ENCODE assay signal across 24 cellular contexts in the genomic region with DNA sequence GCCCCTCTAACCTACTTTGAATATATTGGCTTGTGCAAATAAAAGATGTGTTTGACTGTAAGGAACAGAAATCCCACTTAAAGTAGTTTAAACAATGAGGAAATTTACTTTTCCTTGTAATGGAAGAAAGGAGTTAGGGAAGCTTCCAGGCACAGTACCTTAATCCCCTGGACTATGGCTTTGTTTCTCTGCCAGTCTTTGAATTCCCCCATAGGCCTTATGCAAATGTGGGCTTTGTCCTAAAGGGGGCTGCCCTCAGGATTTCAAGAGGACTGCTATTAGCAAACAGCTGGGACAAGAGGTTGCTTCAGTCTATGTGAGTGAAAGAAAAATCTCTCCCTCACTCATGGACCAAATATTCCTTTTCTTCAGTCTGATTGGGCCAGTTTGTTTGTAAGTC.
"Had no signal": no experiment of that assay in that cellular context is flagged by ENCODE, and none has a peak within 500 bp of the region (broad histone marks: within the 10 kb centered on the region; RNA-seq: fewer than 3 reads in every experiment).

No MANE protein-coding gene starts in this region.

- DNase-seq: activated CD4-positive, alpha-beta memory T cell treated with anti-CD3 and anti-CD28 coated beads for 36 hours; activated CD4-positive, alpha-beta T cell treated with anti-CD3 and anti-CD28 coated beads for 4 hours; activated CD4-positive, CD25-positive, alpha-beta regulatory T cell; activated naive CD4-positive, alpha-beta T cell treated with Interleukin-2 at 50 U/mL for 16 hours; activated naive CD8-positive, alpha-beta T cell treated with anti-CD3 and anti-CD28 coated beads, Interleukin-2, amount 10 ng/mL, durations not matched to agents 7 days and 5 days; activated T-cell treated with anti-CD3 and anti-CD28 coated beads, Interleukin-2, amount 50 U/mL, for 48 hours; amniotic stem cell; cerebellar nuclear complex; foreskin fibroblast; heart right ventricle; islet precursor cell; left cardiac atrium; mesenchymal stem cell; mucosa of descending colon; nephron progenitor cell; occipital lobe; right lobe of liver; stimulated activated CD4-positive, alpha-beta T cell treated with anti-CD3 and anti-CD28 coated beads, Interleukin-2, amount 100 ng/mL, for 24 hours; stimulated activated naive CD8-positive, alpha-beta T cell treated with anti-CD3 and anti-CD28 coated beads, Interleukin-15, amount 100 ng/mL, for 72 hours; T-helper 17 cell; tibial artery had no signal

- H3K9me3 ChIP-seq: heart right ventricle, mucosa of descending colon, right lobe of liver, tibial artery had no signal

- H3K27ac Mint-ChIP-seq: activated CD4-positive, alpha-beta memory T cell treated with anti-CD3 and anti-CD28 coated beads for 36 hours; activated naive CD8-positive, alpha-beta T cell treated with anti-CD3 and anti-CD28 coated beads, Interleukin-2, amount 10 ng/mL, durations not matched to agents 7 days and 5 days; nephron progenitor cell; stimulated activated effector memory CD8-positive, alpha-beta T cell treated with anti-CD3 and anti-CD28 coated beads, Interleukin-12 subunit alpha, Interleukin-12 subunit beta, amount 100 ng/mL, for 72 hours; stimulated activated naive CD8-positive, alpha-beta T cell treated with anti-CD3 and anti-CD28 coated beads, Interleukin-15, amount 100 ng/mL, for 72 hours; T-helper 17 cell had no signal

- H3K4me1 ChIP-seq: heart right ventricle, right lobe of liver, tibial artery had no signal

- H3K4me3 ChIP-seq: coronary artery, heart right ventricle, mucosa of descending colon, right lobe of liver, skin epidermis, tibial artery had no signal

- H3K9me3 Mint-ChIP-seq: activated CD4-positive, alpha-beta memory T cell treated with anti-CD3 and anti-CD28 coated beads for 36 hours; activated naive CD8-positive, alpha-beta T cell treated with anti-CD3 and anti-CD28 coated beads, Interleukin-2, amount 10 ng/mL, durations not matched to agents 7 days and 5 days; nephron progenitor cell; stimulated activated effector memory CD8-positive, alpha-beta T cell treated with anti-CD3 and anti-CD28 coated beads, Interleukin-12 subunit alpha, Interleukin-12 subunit beta, amount 100 ng/mL, for 72 hours; stimulated activated naive CD8-positive, alpha-beta T cell treated with anti-CD3 and anti-CD28 coated beads, Interleukin-15, amount 100 ng/mL, for 72 hours had no signal

- H3K4me1 Mint-ChIP-seq: activated naive CD8-positive, alpha-beta T cell treated with anti-CD3 and anti-CD28 coated beads, Interleukin-2, amount 10 ng/mL, durations not matched to agents 7 days and 5 days; nephron progenitor cell; stimulated activated effector memory CD8-positive, alpha-beta T cell treated with anti-CD3 and anti-CD28 coated beads, Interleukin-12 subunit alpha, Interleukin-12 subunit beta, amount 100 ng/mL, for 72 hours; stimulated activated naive CD8-positive, alpha-beta T cell treated with anti-CD3 and anti-CD28 coated beads, Interleukin-15, amount 100 ng/mL, for 72 hours; T-helper 17 cell had no signal

- ATAC-seq: heart right ventricle; left cardiac atrium; mucosa of descending colon; right lobe of liver; stimulated activated effector memory CD8-positive, alpha-beta T cell treated with anti-CD3 and anti-CD28 coated beads, Interleukin-12 subunit alpha, Interleukin-12 subunit beta, amount 100 ng/mL, for 72 hours; stimulated activated naive CD8-positive, alpha-beta T cell treated with anti-CD3 and anti-CD28 coated beads, Interleukin-15, amount 100 ng/mL, for 72 hours; T-helper 17 cell had no signal

- H3K36me3 ChIP-seq: heart right ventricle, right lobe of liver, tibial artery had no signal

- H3K27me3 ChIP-seq: right lobe of liver, tibial artery had no signal

- H3K36me3 Mint-ChIP-seq: activated CD4-positive, alpha-beta memory T cell treated with anti-CD3 and anti-CD28 coated beads for 36 hours; activated naive CD8-positive, alpha-beta T cell treated with anti-CD3 and anti-CD28 coated beads, Interleukin-2, amount 10 ng/mL, durations not matched to agents 7 days and 5 days; stimulated activated effector memory CD8-positive, alpha-beta T cell treated with anti-CD3 and anti-CD28 coated beads, Interleukin-12 subunit alpha, Interleukin-12 subunit beta, amount 100 ng/mL, for 72 hours had no signal

- H3K4me3 Mint-ChIP-seq: activated CD4-positive, alpha-beta memory T cell treated with anti-CD3 and anti-CD28 coated beads for 36 hours; activated naive CD8-positive, alpha-beta T cell treated with anti-CD3 and anti-CD28 coated beads, Interleukin-2, amount 10 ng/mL, durations not matched to agents 7 days and 5 days; nephron progenitor cell; stimulated activated effector memory CD8-positive, alpha-beta T cell treated with anti-CD3 and anti-CD28 coated beads, Interleukin-12 subunit alpha, Interleukin-12 subunit beta, amount 100 ng/mL, for 72 hours; stimulated activated naive CD8-positive, alpha-beta T cell treated with anti-CD3 and anti-CD28 coated beads, Interleukin-15, amount 100 ng/mL, for 72 hours; T-helper 17 cell had no signal

- H3K27ac ChIP-seq: coronary artery, heart right ventricle, right lobe of liver, skin epidermis, tibial artery had no signal
